ENCODE assay signal across 8 cellular contexts in genomic region chr11:62621567-62622470, GRCh38. TPM values are rescaled to one million over a fixed set of nuclear protein-coding genes. Genes with fewer than 3 reads are reported as not detected.
DNase-seq lines count a peak whose midpoint lies in the region; ATAC-seq lines count a peak whose summit lies in the region.

Gene B3GAT3 (minus strand): TSS chr11:62621986. CDS start chr11:62621947, 39 bp downstream.

- peak within 1 kb of the TSS; percentile 61 to 92 (median 85) for H3K27ac ChIP-seq in BLaER1 treated with 17β-estradiol and CSF1 and Interleukin-3, amounts not matched to agents 10 nM and 100 nM

- H3K9ac ChIP-seq in BLaER1 treated with 17β-estradiol and CSF1 and Interleukin-3, amounts not matched to agents 10 nM and 100 nM, result peak within 1 kb of the TSS; percentile 79 to 95 (median 86)

- H3K9me3 ChIP-seq in BLaER1 treated with 17β-estradiol and CSF1 and Interleukin-3, amounts not matched to agents 10 nM and 100 nM (replicated peaks in 1 of 11), result no peaks in the 10 kb centered on the region

- H3K4me2 ChIP-seq in BLaER1 treated with 17β-estradiol and CSF1 and Interleukin-3, amounts not matched to agents 10 nM and 100 nM, result peak within 1 kb of the TSS; percentile 76 to 98 (median 93)

- peak within 1 kb of the TSS; percentile 68 to 89 (median 79) for H3K4me3 ChIP-seq in BLaER1 treated with 17β-estradiol and CSF1 and Interleukin-3, amounts not matched to agents 10 nM and 100 nM

- H4K20me1 ChIP-seq in BLaER1 treated with 17β-estradiol and CSF1 and Interleukin-3, amounts not matched to agents 10 nM and 100 nM, result peaks cover 0 to 10% (median 0%) of the 10 kb centered on the region in 11 experiments; a peak in 2 of 22 replicates

- no peaks in the 10 kb centered on the region for H3K27me3 ChIP-seq in BLaER1 treated with 17β-estradiol and CSF1 and Interleukin-3, amounts not matched to agents 10 nM and 100 nM

- H3K36me3 ChIP-seq in BLaER1 treated with 17β-estradiol and CSF1 and Interleukin-3, amounts not matched to agents 10 nM and 100 nM, result peaks cover 24 to 54% (median 35%) of the 10 kb centered on the region in 11 experiments

- H3K4me1 ChIP-seq in BLaER1 treated with 17β-estradiol and CSF1 and Interleukin-3, amounts not matched to agents 10 nM and 100 nM, result peaks cover 52 to 68% (median 62%) of the 10 kb centered on the region in 10 experiments

- ATAC-seq in GM19351 (IDR thresholded peaks at IDR 0.05; ENCODE audit: unreplicated experiment) (peak; percentile 95), HG03521 (IDR thresholded peaks at IDR 0.05; ENCODE audit: unreplicated experiment) (peak; percentile 96), left lobe of liver (peak; percentile 98)

- DNase-seq in NCI-H748 (lab: John Stamatoyannopoulos, UW; ENCODE audit: unreplicated experiment) (peak; percentile 99), dedifferentiated amniotic fluid mesenchymal stem cell (ENCODE audit: extremely low spot score) (peak; percentile 96), left lobe of liver (ENCODE audit: low spot score) (peak; percentile 99)
- DNase-seq in activated CD4-positive, alpha-beta T cell treated with anti-CD3 and anti-CD28 coated beads, Interleukin-2, amount 50 U/mL, for 1 hour, result peak; percentile 96
- DNase-seq in stimulated activated CD4-positive, alpha-beta T cell treated with anti-CD3 and anti-CD28 coated beads, Interleukin-2, amount 100 ng/mL, for 4 hours (ENCODE audit: low read depth), result peak; percentile 97

RNA-seq across cellular contexts. Expression of gene B3GAT3, which starts in this region (rescaled TPM):
- 16.8 TPM for total RNA-seq in left lobe of liver

Comparison
In these comparisons a context has a peak if more than half of its experiments do, and no peak if none do; other contexts are left out.
1. Peak in every context shown above with its lines: DNase-seq, ATAC-seq, H3K4me3 ChIP-seq and H3K27ac ChIP-seq.